ENCODE assay signal across 10 cellular contexts in genomic region chr2:118056165-118056534, GRCh38. TPM values are rescaled to one million over a fixed set of nuclear protein-coding genes. Genes with fewer than 3 reads are reported as not detected.
DNase-seq lines count a peak whose midpoint lies in the region; ATAC-seq and FAIRE-seq lines count a peak whose summit lies in the region.
"Had no signal": no experiment of that assay in that cellular context is flagged by ENCODE, and none has a peak within 500 bp of the region (broad histone marks: within the 10 kb centered on the region; RNA-seq: fewer than 3 reads in every experiment).

No MANE protein-coding gene starts in this region.

- ATAC-seq in HG02885 (IDR thresholded peaks at IDR 0.05; ENCODE audit: poor library complexity, unreplicated experiment) = peak; percentile 85
- ATAC-seq in sciatic nerve = peak; percentile 65

- peak; percentile 97 for FAIRE-seq in GM19239 (lab: Jason Lieb, UNC)

- intact Hi-C loops in sciatic nerve (cut with DNase I) = no loop called here

- DNase-seq in GM19239 (ENCODE audit: insufficient read length, low spot score) (no peak), NOMO-1 treated with DMSO at 0.1 percent for 48 hours (lab: John Stamatoyannopoulos, UW; ENCODE audit: unreplicated experiment) (peak; percentile 95), sciatic nerve (ENCODE audit: low spot score) (no peak), DMS153 (lab: John Stamatoyannopoulos, UW) (no peak), RKO (ENCODE audit: low spot score) (no peak), NCI-H2196 (lab: John Stamatoyannopoulos, UW; ENCODE audit: unreplicated experiment) (no peak), NCI-H1092 treated with DMSO at 0.1 percent for 48 hours (lab: John Stamatoyannopoulos, UW) (no peak)
- DNase-seq: activated T-cell treated with anti-CD3 and anti-CD28 coated beads for 4 hours, NCI-H526 treated with DMSO at 0.1 percent for 48 hours had no signal

RNA-seq across cellular contexts. Expression of gene INSIG2, which starts 32.1 kb away (rescaled TPM):
- 23.2 TPM for total RNA-seq in sciatic nerve

RNA-seq across cellular contexts. Expression of gene CCDC93, which starts 42.3 kb away (rescaled TPM):
- 44.2 TPM for total RNA-seq in sciatic nerve
